In the genomic region with DNA sequence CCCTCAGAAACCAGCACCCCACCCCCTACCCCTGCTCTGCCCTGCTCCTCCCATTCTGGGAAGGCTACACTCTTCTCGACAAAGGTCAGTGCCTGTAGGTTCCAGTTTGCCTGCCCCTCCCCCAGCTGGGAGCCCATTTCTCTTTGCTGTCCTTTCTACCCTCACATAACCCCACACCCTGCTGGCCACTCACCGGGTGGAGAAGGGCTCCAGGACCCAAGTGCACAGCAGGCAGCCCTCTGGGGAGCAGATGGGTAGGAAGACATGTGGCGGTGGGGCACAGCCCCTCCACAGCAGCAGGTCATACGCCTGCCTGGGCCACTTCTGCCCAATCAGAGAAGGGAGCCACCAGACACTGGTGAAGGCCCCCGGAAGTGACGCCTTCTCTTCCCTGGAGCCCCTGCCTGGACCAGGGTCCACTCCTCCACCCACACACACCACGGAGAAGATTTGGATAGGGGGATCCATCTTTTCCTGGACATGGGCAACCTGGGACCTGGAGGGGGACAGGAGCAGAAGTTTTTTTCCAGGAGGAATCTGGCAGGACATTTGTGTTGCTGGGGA, we compare ENCODE assay signal across 1 cellular context.
A peak's percentile ranks its signal among the peaks of the same experiment; 100 is the strongest.
TF ChIP-seq lines count a peak whose summit lies in the region.

A gene (minus strand): TSS at position 326 of the 564 bp plus-strand sequence. CDS start 1,948 bp downstream, outside the sequence.

TF ChIP-seq in HepG2, 621 proteins besides CTCF, POLR2A, EP300 and RAD21 (continued from another document and continues in another):
- TF ChIP-seq, protein P1, sequence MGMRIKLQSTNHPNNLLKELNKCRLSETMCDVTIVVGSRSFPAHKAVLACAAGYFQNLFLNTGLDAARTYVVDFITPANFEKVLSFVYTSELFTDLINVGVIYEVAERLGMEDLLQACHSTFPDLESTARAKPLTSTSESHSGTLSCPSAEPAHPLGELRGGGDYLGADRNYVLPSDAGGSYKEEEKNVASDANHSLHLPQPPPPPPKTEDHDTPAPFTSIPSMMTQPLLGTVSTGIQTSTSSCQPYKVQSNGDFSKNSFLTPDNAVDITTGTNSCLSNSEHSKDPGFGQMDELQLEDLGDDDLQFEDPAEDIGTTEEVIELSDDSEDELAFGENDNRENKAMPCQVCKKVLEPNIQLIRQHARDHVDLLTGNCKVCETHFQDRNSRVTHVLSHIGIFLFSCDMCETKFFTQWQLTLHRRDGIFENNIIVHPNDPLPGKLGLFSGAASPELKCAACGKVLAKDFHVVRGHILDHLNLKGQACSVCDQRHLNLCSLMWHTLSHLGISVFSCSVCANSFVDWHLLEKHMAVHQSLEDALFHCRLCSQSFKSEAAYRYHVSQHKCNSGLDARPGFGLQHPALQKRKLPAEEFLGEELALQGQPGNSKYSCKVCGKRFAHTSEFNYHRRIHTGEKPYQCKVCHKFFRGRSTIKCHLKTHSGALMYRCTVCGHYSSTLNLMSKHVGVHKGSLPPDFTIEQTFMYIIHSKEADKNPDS (CRISPR knock-in tag; IDR thresholded peaks at IDR 0.05): no peak
- TF ChIP-seq KLF12 (CRISPR knock-in tag; IDR thresholded peaks at IDR 0.05; ENCODE audit: borderline replicate concordance) (no peak), ZNF101 (CRISPR knock-in tag; IDR thresholded peaks at IDR 0.05; ENCODE audit: borderline replicate concordance, low read depth) (no peak), BHLHE40 (IDR thresholded peaks at IDR 0.05; ENCODE audit: low read length) (no peak), ZNF768 (CRISPR knock-in tag; IDR thresholded peaks at IDR 0.05) (no peak), BCL6 (CRISPR knock-in tag; IDR thresholded peaks at IDR 0.05) (0 out of 2 replicates have a peak, but pooled peaks have one; percentile 25), ZNF747 (CRISPR knock-in tag; IDR thresholded peaks at IDR 0.05; ENCODE audit: borderline replicate concordance) (0 out of 2 replicates have a peak, but pooled peaks have one; percentile 16), ZNF432 (CRISPR knock-in tag; IDR thresholded peaks at IDR 0.05; ENCODE audit: borderline replicate concordance) (no peak), RBFOX2 (IDR thresholded peaks at IDR 0.05; ENCODE audit: low read depth, low read length) (peak; percentile 41; the same call in 1 of the 2 replicates), HMG20B (CRISPR knock-in tag; conservative IDR thresholded peaks at IDR 0.05) (no peak; the same call in 1 of the 2 replicates), ZNF230 (CRISPR knock-in tag; IDR thresholded peaks at IDR 0.05) (no peak), POLR2AphosphoS5 (IDR thresholded peaks at IDR 0.05; ENCODE audit: low read depth, low read length) (peak; percentile 92), RXRB (CRISPR knock-in tag; IDR thresholded peaks at IDR 0.05; ENCODE audit: borderline replicate concordance) (peak; percentile 51), ZFP36L1 (CRISPR knock-in tag; IDR thresholded peaks at IDR 0.05) (0 out of 2 replicates have a peak, but pooled peaks have one; percentile 66), ZNF782 (CRISPR knock-in tag; IDR thresholded peaks at IDR 0.05; ENCODE audit: borderline replicate concordance) (peak; percentile 90), SMAD3 (CRISPR knock-in tag; IDR thresholded peaks at IDR 0.05) (peak; percentile 76), PPARG (CRISPR knock-in tag; conservative IDR thresholded peaks at IDR 0.05) (no peak), U2AF1 (optimal IDR thresholded peaks at IDR 0.05; ENCODE audit: low read depth, low read length) (no peak), ZNF644 (CRISPR knock-in tag; IDR thresholded peaks at IDR 0.05; ENCODE audit: low read depth) (no peak), ATAD3A (CRISPR knock-in tag; IDR thresholded peaks at IDR 0.05) (no peak), ZNF530 (CRISPR knock-in tag; IDR thresholded peaks at IDR 0.05; ENCODE audit: low read depth) (no peak), SRY (CRISPR knock-in tag; IDR thresholded peaks at IDR 0.05) (peak; percentile 66; the same call in 1 of the 2 replicates), IRX3 (CRISPR knock-in tag; IDR thresholded peaks at IDR 0.05; ENCODE audit: borderline replicate concordance, low read depth) (no peak), ZFP1 (CRISPR knock-in tag; IDR thresholded peaks at IDR 0.05) (no peak), ZNF775 (CRISPR knock-in tag; IDR thresholded peaks at IDR 0.05; ENCODE audit: borderline replicate concordance) (no peak), GLI4 (CRISPR knock-in tag; IDR thresholded peaks at IDR 0.05; ENCODE audit: borderline replicate concordance) (no peak), DPF2 (CRISPR knock-in tag; IDR thresholded peaks at IDR 0.05; ENCODE audit: borderline replicate concordance, low read depth) (no peak), HOXA7 (CRISPR knock-in tag; IDR thresholded peaks at IDR 0.05) (no peak), TRIM24 (CRISPR knock-in tag; IDR thresholded peaks at IDR 0.05) (no peak), ZNF773 (CRISPR knock-in tag; IDR thresholded peaks at IDR 0.05; ENCODE audit: borderline replicate concordance) (no peak), FOXO1 (CRISPR knock-in tag; IDR thresholded peaks at IDR 0.05) (no peak), KLF15 (CRISPR knock-in tag; IDR thresholded peaks at IDR 0.05; ENCODE audit: borderline replicate concordance) (peak; percentile 51; the same call in 1 of the 2 replicates), KLF9 (CRISPR knock-in tag; IDR thresholded peaks at IDR 0.05; ENCODE audit: low read depth) (no peak), KAT8 (CRISPR knock-in tag; IDR thresholded peaks at IDR 0.05) (peak; percentile 87), SNAI1 (CRISPR knock-in tag; IDR thresholded peaks at IDR 0.05; ENCODE audit: borderline replicate concordance) (no peak), ZFP82 (CRISPR knock-in tag; IDR thresholded peaks at IDR 0.05; ENCODE audit: borderline replicate concordance) (no peak), SOX13 (IDR thresholded peaks at IDR 0.05) (no peak), SOX13 (CRISPR knock-in tag; conservative IDR thresholded peaks at IDR 0.05 in 1 of 2, IDR thresholded peaks at IDR 0.05 in 1 of 2) (peak in 1 of 2 experiments; percentile 9; a peak in 1 of 4 replicates), ZNF383 (CRISPR knock-in tag; IDR thresholded peaks at IDR 0.05; ENCODE audit: borderline replicate concordance) (no peak)
- TF ChIP-seq, protein P2, sequence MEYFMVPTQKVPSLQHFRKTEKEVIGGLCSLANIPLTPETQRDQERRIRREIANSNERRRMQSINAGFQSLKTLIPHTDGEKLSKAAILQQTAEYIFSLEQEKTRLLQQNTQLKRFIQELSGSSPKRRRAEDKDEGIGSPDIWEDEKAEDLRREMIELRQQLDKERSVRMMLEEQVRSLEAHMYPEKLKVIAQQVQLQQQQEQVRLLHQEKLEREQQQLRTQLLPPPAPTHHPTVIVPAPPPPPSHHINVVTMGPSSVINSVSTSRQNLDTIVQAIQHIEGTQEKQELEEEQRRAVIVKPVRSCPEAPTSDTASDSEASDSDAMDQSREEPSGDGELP (IDR thresholded peaks at IDR 0.05; ENCODE audit: borderline replicate concordance, low read depth): peak; percentile 76; the same call in 1 of the 2 replicates
- TF ChIP-seq, protein P3, sequence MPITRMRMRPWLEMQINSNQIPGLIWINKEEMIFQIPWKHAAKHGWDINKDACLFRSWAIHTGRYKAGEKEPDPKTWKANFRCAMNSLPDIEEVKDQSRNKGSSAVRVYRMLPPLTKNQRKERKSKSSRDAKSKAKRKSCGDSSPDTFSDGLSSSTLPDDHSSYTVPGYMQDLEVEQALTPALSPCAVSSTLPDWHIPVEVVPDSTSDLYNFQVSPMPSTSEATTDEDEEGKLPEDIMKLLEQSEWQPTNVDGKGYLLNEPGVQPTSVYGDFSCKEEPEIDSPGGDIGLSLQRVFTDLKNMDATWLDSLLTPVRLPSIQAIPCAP (CRISPR knock-in tag; IDR thresholded peaks at IDR 0.05; ENCODE audit: low read depth): no peak
- TF ChIP-seq, protein P4, sequence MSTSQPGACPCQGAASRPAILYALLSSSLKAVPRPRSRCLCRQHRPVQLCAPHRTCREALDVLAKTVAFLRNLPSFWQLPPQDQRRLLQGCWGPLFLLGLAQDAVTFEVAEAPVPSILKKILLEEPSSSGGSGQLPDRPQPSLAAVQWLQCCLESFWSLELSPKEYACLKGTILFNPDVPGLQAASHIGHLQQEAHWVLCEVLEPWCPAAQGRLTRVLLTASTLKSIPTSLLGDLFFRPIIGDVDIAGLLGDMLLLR (CRISPR knock-in tag; IDR thresholded peaks at IDR 0.05): no peak
- TF ChIP-seq, protein P5, sequence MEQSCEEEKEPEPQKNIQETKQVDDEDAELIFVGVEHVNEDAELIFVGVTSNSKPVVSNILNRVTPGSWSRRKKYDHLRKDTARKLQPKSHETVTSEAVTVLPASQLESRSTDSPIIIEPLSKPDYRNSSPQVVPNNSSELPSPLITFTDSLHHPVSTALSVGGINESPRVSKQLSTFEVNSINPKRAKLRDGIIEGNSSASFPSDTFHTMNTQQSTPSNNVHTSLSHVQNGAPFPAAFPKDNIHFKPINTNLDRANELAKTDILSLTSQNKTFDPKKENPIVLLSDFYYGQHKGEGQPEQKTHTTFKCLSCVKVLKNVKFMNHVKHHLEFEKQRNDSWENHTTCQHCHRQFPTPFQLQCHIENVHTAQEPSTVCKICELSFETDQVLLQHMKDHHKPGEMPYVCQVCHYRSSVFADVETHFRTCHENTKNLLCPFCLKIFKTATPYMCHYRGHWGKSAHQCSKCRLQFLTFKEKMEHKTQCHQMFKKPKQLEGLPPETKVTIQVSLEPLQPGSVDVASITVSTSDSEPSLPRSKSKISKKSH (CRISPR knock-in tag; IDR thresholded peaks at IDR 0.05; ENCODE audit: borderline replicate concordance): no peak
- TF ChIP-seq, protein P6, sequence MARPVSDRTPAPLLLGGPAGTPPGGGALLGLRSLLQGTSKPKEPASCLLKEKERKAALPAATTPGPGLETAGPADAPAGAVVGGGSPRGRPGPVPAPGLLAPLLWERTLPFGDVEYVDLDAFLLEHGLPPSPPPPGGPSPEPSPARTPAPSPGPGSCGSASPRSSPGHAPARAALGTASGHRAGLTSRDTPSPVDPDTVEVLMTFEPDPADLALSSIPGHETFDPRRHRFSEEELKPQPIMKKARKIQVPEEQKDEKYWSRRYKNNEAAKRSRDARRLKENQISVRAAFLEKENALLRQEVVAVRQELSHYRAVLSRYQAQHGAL (CRISPR knock-in tag; IDR thresholded peaks at IDR 0.05; ENCODE audit: not compliant biosample characterization): no peak
- TF ChIP-seq, protein P7, sequence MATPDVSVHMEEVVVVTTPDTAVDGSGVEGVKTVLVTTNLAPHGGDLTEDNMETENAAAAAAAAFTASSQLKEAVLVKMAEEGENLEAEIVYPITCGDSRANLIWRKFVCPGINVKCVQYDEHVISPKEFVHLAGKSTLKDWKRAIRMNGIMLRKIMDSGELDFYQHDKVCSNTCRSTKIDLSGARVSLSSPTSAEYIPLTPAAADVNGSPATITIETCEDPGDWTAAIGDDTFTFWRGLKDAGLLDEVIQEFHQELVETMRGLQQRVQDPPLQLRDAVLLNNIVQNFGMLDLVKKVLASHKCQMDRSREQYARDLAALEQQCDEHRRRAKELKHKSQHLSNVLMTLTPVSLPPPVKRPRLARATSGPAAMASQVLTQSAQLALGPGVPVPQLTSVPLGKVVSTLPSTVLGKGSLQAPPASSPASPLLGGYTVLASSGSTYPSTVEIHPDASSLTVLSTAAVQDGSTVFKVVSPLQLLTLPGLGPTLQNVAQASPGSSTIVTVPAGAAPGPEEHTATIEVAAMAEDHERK (CRISPR knock-in tag; IDR thresholded peaks at IDR 0.05; ENCODE audit: low read depth): no peak
- TF ChIP-seq, protein P8, sequence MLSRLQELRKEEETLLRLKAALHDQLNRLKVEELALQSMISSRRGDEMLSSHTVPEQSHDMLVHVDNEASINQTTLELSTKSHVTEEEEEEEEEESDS (CRISPR knock-in tag; IDR thresholded peaks at IDR 0.05; ENCODE audit: borderline replicate concordance): no peak
- TF ChIP-seq, protein P9, sequence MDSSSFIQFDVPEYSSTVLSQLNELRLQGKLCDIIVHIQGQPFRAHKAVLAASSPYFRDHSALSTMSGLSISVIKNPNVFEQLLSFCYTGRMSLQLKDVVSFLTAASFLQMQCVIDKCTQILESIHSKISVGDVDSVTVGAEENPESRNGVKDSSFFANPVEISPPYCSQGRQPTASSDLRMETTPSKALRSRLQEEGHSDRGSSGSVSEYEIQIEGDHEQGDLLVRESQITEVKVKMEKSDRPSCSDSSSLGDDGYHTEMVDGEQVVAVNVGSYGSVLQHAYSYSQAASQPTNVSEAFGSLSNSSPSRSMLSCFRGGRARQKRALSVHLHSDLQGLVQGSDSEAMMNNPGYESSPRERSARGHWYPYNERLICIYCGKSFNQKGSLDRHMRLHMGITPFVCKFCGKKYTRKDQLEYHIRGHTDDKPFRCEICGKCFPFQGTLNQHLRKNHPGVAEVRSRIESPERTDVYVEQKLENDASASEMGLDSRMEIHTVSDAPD (CRISPR knock-in tag; IDR thresholded peaks at IDR 0.05): peak; percentile 64; the same call in 1 of the 2 replicates
- TF ChIP-seq, protein P10, sequence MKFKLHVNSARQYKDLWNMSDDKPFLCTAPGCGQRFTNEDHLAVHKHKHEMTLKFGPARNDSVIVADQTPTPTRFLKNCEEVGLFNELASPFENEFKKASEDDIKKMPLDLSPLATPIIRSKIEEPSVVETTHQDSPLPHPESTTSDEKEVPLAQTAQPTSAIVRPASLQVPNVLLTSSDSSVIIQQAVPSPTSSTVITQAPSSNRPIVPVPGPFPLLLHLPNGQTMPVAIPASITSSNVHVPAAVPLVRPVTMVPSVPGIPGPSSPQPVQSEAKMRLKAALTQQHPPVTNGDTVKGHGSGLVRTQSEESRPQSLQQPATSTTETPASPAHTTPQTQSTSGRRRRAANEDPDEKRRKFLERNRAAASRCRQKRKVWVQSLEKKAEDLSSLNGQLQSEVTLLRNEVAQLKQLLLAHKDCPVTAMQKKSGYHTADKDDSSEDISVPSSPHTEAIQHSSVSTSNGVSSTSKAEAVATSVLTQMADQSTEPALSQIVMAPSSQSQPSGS (CRISPR knock-in tag; IDR thresholded peaks at IDR 0.05): 0 out of 2 replicates have a peak, but pooled peaks have one; percentile 16
- TF ChIP-seq, protein P11, sequence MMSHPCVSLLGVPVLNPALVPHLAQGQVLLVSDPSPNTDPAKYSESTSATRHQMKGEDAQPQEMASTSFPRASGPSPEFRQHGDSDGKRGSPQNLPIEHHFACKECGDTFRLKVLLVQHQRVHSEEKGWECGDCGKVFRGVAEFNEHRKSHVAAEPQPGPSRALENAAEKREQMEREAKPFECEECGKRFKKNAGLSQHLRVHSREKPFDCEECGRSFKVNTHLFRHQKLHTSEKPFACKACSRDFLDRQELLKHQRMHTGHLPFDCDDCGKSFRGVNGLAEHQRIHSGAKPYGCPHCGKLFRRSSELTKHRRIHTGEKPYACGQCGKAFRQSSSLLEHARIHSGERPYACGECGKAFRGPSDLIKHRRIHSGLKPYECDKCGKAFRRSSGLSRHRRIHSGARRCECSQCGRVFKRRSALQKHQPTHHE (CRISPR knock-in tag; IDR thresholded peaks at IDR 0.05; ENCODE audit: borderline replicate concordance): no peak
- TF ChIP-seq, protein P12, sequence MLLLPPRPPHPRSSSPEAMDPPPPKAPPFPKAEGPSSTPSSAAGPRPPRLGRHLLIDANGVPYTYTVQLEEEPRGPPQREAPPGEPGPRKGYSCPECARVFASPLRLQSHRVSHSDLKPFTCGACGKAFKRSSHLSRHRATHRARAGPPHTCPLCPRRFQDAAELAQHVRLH (CRISPR knock-in tag; IDR thresholded peaks at IDR 0.05; ENCODE audit: borderline replicate concordance, low read depth): peak; percentile 67; the same call in 1 of the 2 replicates
- TF ChIP-seq, protein P13, sequence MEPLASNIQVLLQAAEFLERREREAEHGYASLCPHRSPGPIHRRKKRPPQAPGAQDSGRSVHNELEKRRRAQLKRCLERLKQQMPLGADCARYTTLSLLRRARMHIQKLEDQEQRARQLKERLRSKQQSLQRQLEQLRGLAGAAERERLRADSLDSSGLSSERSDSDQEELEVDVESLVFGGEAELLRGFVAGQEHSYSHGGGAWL (CRISPR knock-in tag; IDR thresholded peaks at IDR 0.05): peak; percentile 46; the same call in 1 of the 2 replicates
- TF ChIP-seq, protein P14, sequence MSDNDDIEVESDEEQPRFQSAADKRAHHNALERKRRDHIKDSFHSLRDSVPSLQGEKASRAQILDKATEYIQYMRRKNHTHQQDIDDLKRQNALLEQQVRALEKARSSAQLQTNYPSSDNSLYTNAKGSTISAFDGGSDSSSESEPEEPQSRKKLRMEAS (IDR thresholded peaks at IDR 0.05): peak; percentile 95
